8 cellular contexts compared by ENCODE assay signal in genomic region chr7:75485355-75485978, GRCh38. TPM values are rescaled to one million over a fixed set of nuclear protein-coding genes. Genes with fewer than 3 reads are reported as not detected.
DNase-seq lines count a peak whose midpoint lies in the region; ATAC-seq, FAIRE-seq and TF ChIP-seq lines count a peak whose summit lies in the region.
"Not testable (repeated sequence)": the region's sequence is repeated elsewhere in the genome, so short reads cannot be mapped to it uniquely, and the experiment has no call there.

No MANE protein-coding gene starts in this region.

- H3K9ac ChIP-seq in SU-DHL-6 (ENCODE audit: low read length), result peak overlapping the region; percentile 74

- not testable (repeated sequence) for H3K36me3 Mint-ChIP-seq in activated naive CD8-positive, alpha-beta T cell; type B pancreatic cell

- intact Hi-C loops in pancreas (cut with DNase I), result not testable (repeated sequence)

- WGBS in pancreas, 2 donors, result 0 to 1% methylated on average over 24 to 27 of the region's 32 CpGs

- H3K9me2 ChIP-seq in SU-DHL-6 (replicated peaks; ENCODE audit: insufficient read depth, low read length), result not testable (repeated sequence)

- peak overlapping the region; percentile 91 for H3K4me3 Mint-ChIP-seq in activated naive CD8-positive, alpha-beta T cell
- peak overlapping the region; percentile 94 for H3K4me3 Mint-ChIP-seq in type B pancreatic cell

- peak overlapping the region; percentile 77 for H3K27ac Mint-ChIP-seq in activated naive CD8-positive, alpha-beta T cell
- H3K27ac Mint-ChIP-seq in type B pancreatic cell, result peak overlapping the region; percentile 81

- H3K4me1 ChIP-seq in pancreas, result not testable (repeated sequence)

- H3K27me3 ChIP-seq in SU-DHL-6 (ENCODE audit: low read length); pancreas: not testable (repeated sequence)

- not testable (repeated sequence) for FAIRE-seq in pancreas (lab: Jason Lieb, UNC)

- peak overlapping the region; percentile 57 for H2AFZ ChIP-seq in SU-DHL-6 (ENCODE audit: low read depth, low read length, severe bottlenecking)

- H3K9me3 ChIP-seq in SU-DHL-6 (ENCODE audit: insufficient read depth, low read length); pancreas: not testable (repeated sequence)

- ATAC-seq in pancreas, result not testable (repeated sequence)

- H3K4me1 Mint-ChIP-seq in activated naive CD8-positive, alpha-beta T cell (ENCODE audit: low read depth), result peaks cover 12% of the 10 kb centered on the region
- not testable (repeated sequence) for H3K4me1 Mint-ChIP-seq in type B pancreatic cell (ENCODE audit: unreplicated experiment)

- not testable (repeated sequence) for TF ChIP-seq CTCF in SU-DHL-6 (IDR thresholded peaks at IDR 0.05; ENCODE audit: insufficient read depth, low read length, poor library complexity, severe bottlenecking); pancreas (IDR thresholded peaks at IDR 0.05); type B pancreatic cell (conservative IDR thresholded peaks at IDR 0.05)

- DNase-seq in EH (ENCODE audit: low read depth) (peak; percentile 4), HT-29 (ENCODE audit: low spot score) (peak; percentile 5), kidney tubule cell (ENCODE audit: low spot score) (peak; percentile 15), pancreas (peak in 3 of 6 donors; percentile 3 to 21 (median 17))
- DNase-seq in epithelial cell of prostate (ENCODE audit: low read depth, low spot score); type B pancreatic cell (ENCODE audit: extremely low spot score, unreplicated experiment): not testable (repeated sequence)

- H3K27me3 Mint-ChIP-seq in activated naive CD8-positive, alpha-beta T cell; type B pancreatic cell: not testable (repeated sequence)

- peak overlapping the region; percentile 52 for H3K4me2 ChIP-seq in SU-DHL-6 (ENCODE audit: low read depth, low read length, poor library complexity, severe bottlenecking)

- H4K20me1 ChIP-seq in SU-DHL-6 (ENCODE audit: low read depth, low read length), result not testable (repeated sequence)

- peaks cover 23% of the 10 kb centered on the region; the same call in 1 of the 2 replicates for H3K79me2 ChIP-seq in SU-DHL-6 (ENCODE audit: insufficient read depth, low read length)

- H3F3A ChIP-seq in SU-DHL-6 (ENCODE audit: insufficient read depth), result not testable (repeated sequence)

- not testable (repeated sequence) for H3K36me3 ChIP-seq in SU-DHL-6 (ENCODE audit: low read length); pancreas

- H3K4me3 ChIP-seq in SU-DHL-6 (ENCODE audit: insufficient read depth, low read length, poor library complexity, severe bottlenecking) (peak overlapping the region; percentile 81), pancreas (peak overlapping the region; percentile 69 to 84 (median 80))

- H3K9me3 Mint-ChIP-seq in activated naive CD8-positive, alpha-beta T cell (ENCODE audit: low read depth); type B pancreatic cell: not testable (repeated sequence)

- not testable (repeated sequence) for H3K27ac ChIP-seq in SU-DHL-6 (ENCODE audit: low read depth, low read length)
- H3K27ac ChIP-seq in epithelial cell of prostate (peak overlapping the region; percentile 62), pancreas (peak overlapping the region; percentile 52 to 83 (median 68))

RNA-seq across cellular contexts. Expression of gene POM121C, which starts 0.6 kb away (rescaled TPM):
- total RNA-seq in HT-29 (2014; rRNA removed; shearing (Covaris generic)), result 15.6 and 15.9 TPM in 2 replicates
- total RNA-seq in pancreas (10 to 100 TPM; 14.6 to 25.8 (median 18.7) TPM), type B pancreatic cell (ENCODE audit: low replicate concordance) (44.9 and 65.6 TPM in 2 replicates)
- 10 to 100 TPM; 12.3 to 16.9 TPM for polyA plus RNA-seq in pancreas

RNA-seq across cellular contexts. Expression of gene SPDYE5, which starts 6.7 kb away (rescaled TPM):
- total RNA-seq in HT-29 (2014; rRNA removed; shearing (Covaris generic)), result not detected in 2 replicates
- total RNA-seq in pancreas (not detected), type B pancreatic cell (ENCODE audit: low replicate concordance) (not detected in 2 replicates)
- polyA plus RNA-seq in pancreas, result under 1 TPM in 1 of 2 donors, not detected in 1; 0.09 TPM
